ENCODE assay signal across 9 cellular contexts in the genomic region with DNA sequence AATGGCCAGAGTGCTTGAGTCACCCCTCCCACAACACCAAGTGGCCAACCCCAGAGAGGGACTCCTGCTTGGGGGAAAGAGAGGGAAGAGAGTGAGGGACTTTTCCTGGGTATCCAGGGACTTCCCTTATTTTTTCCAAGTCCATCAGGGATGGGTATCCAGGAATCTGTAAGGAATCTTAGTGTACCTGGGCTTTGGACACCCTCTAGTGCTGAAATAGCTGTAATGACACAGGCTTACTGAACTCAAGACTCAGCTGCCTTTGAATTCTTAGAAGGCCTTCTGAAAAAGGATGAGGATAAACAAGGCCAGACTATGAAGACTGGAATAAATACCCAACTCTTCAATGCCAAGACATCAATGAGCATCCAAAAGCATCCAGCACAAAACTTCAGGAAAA. TPM values are rescaled to one million over a fixed set of nuclear protein-coding genes. Genes with fewer than 3 reads are reported as not detected.
DNase-seq lines count a peak whose midpoint lies in the region; ATAC-seq and TF ChIP-seq lines count a peak whose summit lies in the region.
"Had no signal": no experiment of that assay in that cellular context is flagged by ENCODE, and none has a peak within 500 bp of the region (broad histone marks: within the 10 kb centered on the region; RNA-seq: fewer than 3 reads in every experiment).

No MANE protein-coding gene starts in this region.

- peak; percentile 12 for DNase-seq in GM03348 (ENCODE audit: low spot score)
- DNase-seq in NCI-H526 (lab: John Stamatoyannopoulos, UW): peak; percentile 34 to 61
- DNase-seq in choroid plexus epithelial cell (ENCODE audit: low read depth): peak; percentile 30
- DNase-seq in nephron progenitor cell: no peak
- no peak for DNase-seq in lower leg skin (ENCODE audit: low spot score in 2 of 2)
- DNase-seq: activated CD4-positive, alpha-beta memory T cell treated with anti-CD3 and anti-CD28 coated beads for 36 hours; stimulated activated naive B cell treated with anti-CD40 and anti-IgM and Interleukin-4, amounts not matched to agents 10 μg/mL and 1 μg/mL and 100 μg/mL, for 72 hours had no signal

- ATAC-seq in HG02973 (IDR thresholded peaks at IDR 0.05; ENCODE audit: unreplicated experiment) (no peak), HG03378 (IDR thresholded peaks at IDR 0.05; ENCODE audit: unreplicated experiment) (no peak)
- ATAC-seq: stimulated activated naive B cell treated with anti-CD40 and anti-IgM and Interleukin-4, amounts not matched to agents 10 μg/mL and 1 μg/mL and 100 μg/mL, for 72 hours had no signal

- TF ChIP-seq CTCF in choroid plexus epithelial cell (conservative IDR thresholded peaks at IDR 0.05; ENCODE audit: low read depth, low read length) (peak; percentile 36), nephron progenitor cell (IDR thresholded peaks at IDR 0.05) (peak; percentile 38), lower leg skin (IDR thresholded peaks at IDR 0.05) (no peak)

- no peaks in the 10 kb centered on the region for H3K27me3 Mint-ChIP-seq in nephron progenitor cell (ENCODE audit: low read depth, poor library complexity)
- H3K27me3 Mint-ChIP-seq: activated CD4-positive, alpha-beta memory T cell treated with anti-CD3 and anti-CD28 coated beads for 36 hours; stimulated activated naive B cell treated with anti-CD40 and anti-IgM and Interleukin-4, amounts not matched to agents 10 μg/mL and 1 μg/mL and 100 μg/mL, for 72 hours had no signal

- no peak overlapping the region for H3K4me3 Mint-ChIP-seq in nephron progenitor cell
- H3K4me3 Mint-ChIP-seq: activated CD4-positive, alpha-beta memory T cell treated with anti-CD3 and anti-CD28 coated beads for 36 hours; stimulated activated naive B cell treated with anti-CD40 and anti-IgM and Interleukin-4, amounts not matched to agents 10 μg/mL and 1 μg/mL and 100 μg/mL, for 72 hours had no signal

- intact Hi-C loops in lower leg skin (cut with DNase I; ENCODE audit: low total_unique reads): loop anchor here (10.0 kb wide), 1 partner anchor 57 kb away; no protein-coding TSS in a partner anchor

- H3K36me3 Mint-ChIP-seq in nephron progenitor cell (ENCODE audit: low read depth): peaks cover 33% of the 10 kb centered on the region

- peaks cover 16% of the 10 kb centered on the region for H3K9me3 Mint-ChIP-seq in nephron progenitor cell

- H3K4me1 Mint-ChIP-seq in nephron progenitor cell: no peaks in the 10 kb centered on the region
- H3K4me1 Mint-ChIP-seq: stimulated activated naive B cell treated with anti-CD40 and anti-IgM and Interleukin-4, amounts not matched to agents 10 μg/mL and 1 μg/mL and 100 μg/mL, for 72 hours had no signal

- H3K27ac Mint-ChIP-seq in nephron progenitor cell: no peak overlapping the region
- H3K27ac Mint-ChIP-seq: activated CD4-positive, alpha-beta memory T cell treated with anti-CD3 and anti-CD28 coated beads for 36 hours; stimulated activated naive B cell treated with anti-CD40 and anti-IgM and Interleukin-4, amounts not matched to agents 10 μg/mL and 1 μg/mL and 100 μg/mL, for 72 hours had no signal

- H3K4me3 ChIP-seq in choroid plexus epithelial cell (ENCODE audit: low read depth, low read length) (no peak overlapping the region), lower leg skin (ENCODE audit: low read depth, poor library complexity, severe bottlenecking) (no peak overlapping the region)

- no peak for TF ChIP-seq POLR2A in lower leg skin (IDR thresholded peaks at IDR 0.05)

RNA-seq across cellular contexts. Expression of a gene that starts 12.0 kb away (rescaled TPM):
- not detected for total RNA-seq in lower leg skin
- total RNA-seq: activated CD4-positive, alpha-beta memory T cell treated with anti-CD3 and anti-CD28 coated beads for 36 hours had no signal

RNA-seq across cellular contexts. Expression of a gene that starts 47.6 kb away (rescaled TPM):
- 1 to 10 TPM in 2 of 4 donors, under 1 TPM in 2; 0.46 to 4.5 (median 2.2) TPM for total RNA-seq in lower leg skin

Comparison
In these comparisons a context has a peak if more than half of its experiments do, and no peak if none do; other contexts are left out.
1. DNase-seq: peak in GM03348 (single experiment), NCI-H526 (2 of 2) and choroid plexus epithelial cell (single experiment); none in nephron progenitor cell (single experiment) and lower leg skin (0 of 2).
2. CTCF ChIP-seq: peak in choroid plexus epithelial cell (single experiment) and nephron progenitor cell (single experiment); none in lower leg skin (0 of 3).